In genomic region chr10:102132193-102132562, GRCh38 we compare ENCODE assay signal across 9 cellular contexts. TPM values are rescaled to one million over a fixed set of nuclear protein-coding genes. Genes with fewer than 3 reads are reported as not detected.
A peak's percentile ranks its signal among the peaks of the same experiment; 100 is the strongest.
DNase-seq lines count a peak whose midpoint lies in the region; ATAC-seq and TF ChIP-seq lines count a peak whose summit lies in the region.
"Had no signal": no experiment of that assay in that cellular context is flagged by ENCODE, and none has a peak within 500 bp of the region (broad histone marks: within the 10 kb centered on the region; RNA-seq: fewer than 3 reads in every experiment).

No MANE protein-coding gene starts in this region.

- H3K79me2 ChIP-seq in KMS-11 (ENCODE audit: insufficient read depth, low read depth), result peaks cover 43% of the 10 kb centered on the region

- H3K36me3 ChIP-seq in KMS-11 (ENCODE audit: insufficient read depth), result 0 out of 2 replicates have a peak, but pooled peaks cover 7% of the 10 kb centered on the region
- peaks cover 0 to 7% (median 0%) of the 10 kb centered on the region in 3 experiments for H3K36me3 ChIP-seq in naive thymus-derived CD4-positive, alpha-beta T cell (ENCODE audit: control insufficient read depth in 2 of 3, insufficient read depth in 3 of 3, low read length in 3 of 3)

- H3K4me2 ChIP-seq in KMS-11, result peak overlapping the region; percentile 40; the same call in 1 of the 2 replicates

- H3K9me3 Mint-ChIP-seq in naive thymus-derived CD4-positive, alpha-beta T cell, result no peaks in the 10 kb centered on the region
- H3K9me3 Mint-ChIP-seq: activated naive CD4-positive, alpha-beta T cell treated with anti-CD3 and anti-CD28 coated beads, Interleukin-2, amount 50 U/mL, for 72 hours had no signal

- DNase-seq in AG04450 (ENCODE audit: low read depth, low spot score) (no peak), coronary artery (ENCODE audit: low spot score) (no peak), Kasumi-1 (lab: John Stamatoyannopoulos, UW) (no peak), DMS53 (lab: John Stamatoyannopoulos, UW) (no peak), EL (no peak)
- no peak for DNase-seq in naive thymus-derived CD4-positive, alpha-beta T cell

- intact Hi-C loops in naive thymus-derived CD4-positive, alpha-beta T cell (cut with micrococcal nuclease), result loop anchor here (1.0 to 5.0 kb wide), 24 partner anchors 12 to 1235 kb away; partner anchors contain the start of genes ACTR1A (in 2 of the 2), ARMH3 (in 2 of the 2), BORCS7 (in 2 of the 2) and GBF1 (in 2 of the 2)

- H3K4me3 ChIP-seq in AG04450 (ENCODE audit: low read depth, low read length) (peak overlapping the region; percentile 61), KMS-11 (IDR thresholded peaks at IDR 0.05; ENCODE audit: insufficient read depth, low read depth, low read length) (no peak overlapping the region), coronary artery (peak overlapping the region; percentile 100)
- H3K4me3 ChIP-seq in naive thymus-derived CD4-positive, alpha-beta T cell (ENCODE audit: low read length), result peak overlapping the region; percentile 80

- H3K4me1 ChIP-seq in KMS-11 (ENCODE audit: low read depth, poor library complexity, severe bottlenecking), result peaks cover 34% of the 10 kb centered on the region
- peaks cover 15 to 26% of the 10 kb centered on the region in 2 donors for H3K4me1 ChIP-seq in naive thymus-derived CD4-positive, alpha-beta T cell (ENCODE audit: control insufficient read depth in 2 of 2, insufficient read depth in 2 of 2, low read length in 2 of 2)

- peaks cover 30% of the 10 kb centered on the region for H4K20me1 ChIP-seq in KMS-11 (ENCODE audit: insufficient read depth)

- ATAC-seq in naive thymus-derived CD4-positive, alpha-beta T cell, result no peak
- no peak for ATAC-seq in GM21529 (IDR thresholded peaks at IDR 0.05; ENCODE audit: unreplicated experiment)

- H2AFZ ChIP-seq in KMS-11 (ENCODE audit: low read depth), result peak overlapping the region; percentile 70

- no peak overlapping the region; the same call in 1 of the 2 replicates for H3K9ac ChIP-seq in KMS-11

- H3K27ac Mint-ChIP-seq in naive thymus-derived CD4-positive, alpha-beta T cell, result peak overlapping the region; percentile 89 to 99 (median 96)

- no peaks in the 10 kb centered on the region for H3K27me3 Mint-ChIP-seq in naive thymus-derived CD4-positive, alpha-beta T cell

- no peaks in the 10 kb centered on the region; the same call in 1 of the 2 replicates for H3K9me3 ChIP-seq in AG04450 (ENCODE audit: control insufficient read depth, insufficient read depth, low read length)
- no peaks in the 10 kb centered on the region for H3K9me3 ChIP-seq in naive thymus-derived CD4-positive, alpha-beta T cell (ENCODE audit: control insufficient read depth in 2 of 3, low read length in 3 of 3)

- POLR2A ChIA-PET in AG04450 (lab: Yijun Ruan, JAX), result interaction anchor here (1.0 to 1.3 kb wide), 2 partner anchors 9 to 20 kb away, joined by 3 to 5 read pairs; partner anchors contain the start of gene NOLC1
- POLR2A ChIA-PET in naive thymus-derived CD4-positive, alpha-beta T cell (lab: Charles Lee), result interaction anchor here (0.6 to 2.0 kb wide), 13 partner anchors 9 to 513 kb away, joined by 3 to 15 read pairs (median 7); partner anchors contain the start of genes HPS6, LDB1, NOLC1 and OGA

- H3K27ac ChIP-seq in AG04450 (ENCODE audit: low read depth, low read length) (no peak overlapping the region), KMS-11 (peak overlapping the region; percentile 26; the same call in 1 of the 2 replicates), coronary artery (peak overlapping the region; percentile 40 to 96)
- H3K27ac ChIP-seq in naive thymus-derived CD4-positive, alpha-beta T cell (ENCODE audit: low read depth, low read length), result peak overlapping the region; percentile 89

- no peaks in the 10 kb centered on the region for H3K27me3 ChIP-seq in AG04450 (ENCODE audit: control insufficient read depth, insufficient read depth, low read length)
- no peaks in the 10 kb centered on the region for H3K27me3 ChIP-seq in KMS-11 (ENCODE audit: insufficient read depth, low read depth)
- no peaks in the 10 kb centered on the region for H3K27me3 ChIP-seq in naive thymus-derived CD4-positive, alpha-beta T cell (ENCODE audit: control insufficient read depth in 2 of 2, insufficient read depth in 2 of 2, low read length in 2 of 2)

- H3K4me1 Mint-ChIP-seq in naive thymus-derived CD4-positive, alpha-beta T cell, result peaks cover 29 to 47% (median 41%) of the 10 kb centered on the region in 7 donors

- H3K4me3 Mint-ChIP-seq in naive thymus-derived CD4-positive, alpha-beta T cell, result peak overlapping the region; percentile 90 to 99 (median 98)

- CTCF ChIA-PET in AG04450 (lab: Charles Lee), result interaction anchor here (0.7 to 2.8 kb wide), 10 partner anchors 8 to 309 kb away, joined by 3 to 23 read pairs (median 3); no protein-coding TSS in a partner anchor
- CTCF ChIA-PET in naive thymus-derived CD4-positive, alpha-beta T cell (lab: Charles Lee), result interaction anchor here (0.5 to 2.2 kb wide), 11 partner anchors 10 to 1164 kb away, joined by 3 to 12 read pairs (median 4); partner anchors contain the start of gene NOLC1

- TF ChIP-seq CTCF in AG04450 (IDR thresholded peaks at IDR 0.05; ENCODE audit: low read depth, low read length), result no peak
- no peak for TF ChIP-seq CTCF in KMS-11 (conservative IDR thresholded peaks at IDR 0.05; ENCODE audit: low read depth, low read length)
- TF ChIP-seq CTCF in coronary artery (IDR thresholded peaks at IDR 0.05), result no peak

- peaks cover 0 to 4% (median 0%) of the 10 kb centered on the region in 5 donors for H3K36me3 Mint-ChIP-seq in naive thymus-derived CD4-positive, alpha-beta T cell

RNA-seq across cellular contexts. Expression of gene PPRC1, which starts 0.7 kb away (rescaled TPM):
- 14.1 and 18.5 TPM in 2 replicates for polyA plus RNA-seq in AG04450 (2011; rRNA removed)
- polyA minus RNA-seq in AG04450 (2011; rRNA and poly(A)+ RNA removed), result 31.1 and 37.4 TPM in 2 replicates
- 10 to 100 TPM; 33.7 to 56.5 (median 40.6) TPM for total RNA-seq in naive thymus-derived CD4-positive, alpha-beta T cell
- polyA plus RNA-seq in naive thymus-derived CD4-positive, alpha-beta T cell, result 10 to 100 TPM in 1 of 2 donors, 1 to 10 TPM in 1; 9.7 to 31.0 TPM

RNA-seq across cellular contexts. Expression of gene LDB1, which starts 12.0 kb away (rescaled TPM):
- 95.7 and 106 TPM in 2 replicates for polyA plus RNA-seq in AG04450 (2011; rRNA removed)
- polyA minus RNA-seq in AG04450 (2011; rRNA and poly(A)+ RNA removed), result 163 and 199 TPM in 2 replicates
- total RNA-seq in naive thymus-derived CD4-positive, alpha-beta T cell, result 100 to 1,000 TPM; 101 to 152 (median 115) TPM
- polyA plus RNA-seq in naive thymus-derived CD4-positive, alpha-beta T cell, result 10 to 100 TPM; 26.2 to 45.8 TPM

RNA-seq across cellular contexts. Expression of gene NOLC1, which starts 20.0 kb away (rescaled TPM):
- polyA plus RNA-seq in AG04450 (2011; rRNA removed), result 60.9 and 80.8 TPM in 2 replicates
- polyA minus RNA-seq in AG04450 (2011; rRNA and poly(A)+ RNA removed), result 46.1 and 47.3 TPM in 2 replicates
- 10 to 100 TPM; 45.1 to 98.5 (median 58.8) TPM for total RNA-seq in naive thymus-derived CD4-positive, alpha-beta T cell
- 10 to 100 TPM; 54.5 to 91.6 TPM for polyA plus RNA-seq in naive thymus-derived CD4-positive, alpha-beta T cell
